In the genomic region with DNA sequence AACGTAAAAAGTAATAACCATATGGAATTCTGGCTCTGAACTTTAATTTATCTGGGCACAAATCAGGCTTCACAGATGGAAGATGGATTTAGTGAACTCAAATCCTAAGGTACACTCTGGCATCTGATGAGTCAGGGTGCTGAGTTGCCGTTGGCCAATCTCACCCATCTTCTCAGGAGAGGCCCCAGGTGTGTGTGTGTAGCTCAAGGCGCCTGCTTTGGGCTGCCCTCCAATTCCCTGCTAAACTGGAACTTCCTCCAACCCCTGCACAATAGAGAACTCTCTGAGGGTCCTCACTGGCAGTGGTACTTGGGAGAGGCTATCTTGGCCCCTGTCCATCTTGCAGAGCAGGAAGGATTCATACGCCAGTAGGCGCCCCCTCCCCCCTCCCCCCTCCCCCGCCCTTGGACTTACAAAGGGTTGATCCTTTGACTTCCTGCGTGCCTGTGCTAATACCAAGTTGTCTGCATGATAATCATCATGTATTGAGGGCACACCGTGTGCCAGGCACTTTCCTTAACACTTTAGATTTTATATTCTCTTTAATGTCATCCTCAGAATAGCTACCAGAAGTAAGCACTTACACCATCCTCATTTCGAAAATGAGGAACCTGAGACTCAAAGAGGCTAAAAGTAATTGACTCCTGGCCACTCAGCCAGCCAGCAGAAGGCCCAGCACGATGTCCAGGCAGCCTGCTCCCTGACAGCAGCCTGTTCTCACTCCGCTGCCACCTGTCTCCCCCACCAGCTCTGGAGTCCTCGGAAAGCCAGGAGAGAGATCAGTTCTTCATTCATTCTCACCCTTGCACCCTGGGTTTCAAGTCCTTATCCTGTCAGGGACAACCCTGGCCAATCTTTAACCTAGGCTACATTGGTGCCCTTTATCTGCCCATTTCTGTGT, we compare ENCODE assay signal across 20 cellular contexts.
DNase-seq lines count a peak whose midpoint lies in the region; ATAC-seq and TF ChIP-seq lines count a peak whose summit lies in the region.
"Had no signal": no experiment of that assay in that cellular context is flagged by ENCODE, and none has a peak within 500 bp of the region (broad histone marks: within the 10 kb centered on the region; RNA-seq: fewer than 3 reads in every experiment).

No MANE protein-coding gene starts in this region.

- H3K79me2 ChIP-seq in PC-9 (ENCODE audit: low read depth): no peaks in the 10 kb centered on the region
- H3K79me2 ChIP-seq: parathyroid adenoma had no signal

- DNase-seq in NCI-H1092 treated with DMSO at 0.1 percent for 48 hours (lab: John Stamatoyannopoulos, UW): peak; percentile 28
- no peak for DNase-seq in NCI-H1092 (lab: John Stamatoyannopoulos, UW)
- DNase-seq in iPS-NIHi11 (ENCODE audit: low spot score): peak; percentile 51
- DNase-seq in upper lobe of right lung: no peak
- no peak for DNase-seq in NCI-H69 (lab: John Stamatoyannopoulos, UW)
- DNase-seq in PC-9: no peak
- DNase-seq: activated CD4-positive, alpha-beta T cell treated with anti-CD3 and anti-CD28 coated beads, Interleukin-2, amount 10 ng/mL, durations not matched to agents 7 days and 5 days; activated naive CD4-positive, alpha-beta T cell treated with anti-CD3 and anti-CD28 coated beads, Interleukin-2, amount 10 ng/mL, durations not matched to agents 7 days and 5 days; DMS 273 treated with DMSO at 0.1 percent for 48 hours; left colon; NCI-H146; PC-3; SK-N-SH; small intestine; trophoblast cell had no signal

- H3K27ac ChIP-seq in angular gyrus (ENCODE audit: low read depth, low read length): peak overlapping the region; percentile 42
- peak overlapping the region; percentile 28 for H3K27ac ChIP-seq in upper lobe of right lung
- no peak overlapping the region for H3K27ac ChIP-seq in PC-9
- H3K27ac ChIP-seq: BLaER1, KMS-11, parathyroid adenoma had no signal

- no peaks in the 10 kb centered on the region for H3F3A ChIP-seq in PC-9 (ENCODE audit: insufficient read depth, low read depth)

- no peak overlapping the region for H3K4me2 ChIP-seq in PC-9
- H3K4me2 ChIP-seq: BLaER1, KMS-11, SK-N-SH had no signal

- peaks cover 11% of the 10 kb centered on the region for H3K4me1 ChIP-seq in upper lobe of right lung
- no peaks in the 10 kb centered on the region for H3K4me1 ChIP-seq in PC-9 (replicated peaks; ENCODE audit: insufficient read depth)
- H3K4me1 ChIP-seq: parathyroid adenoma had no signal

- H3K9me2 ChIP-seq in PC-9 (ENCODE audit: insufficient read depth): no peaks in the 10 kb centered on the region
- H3K9me2 ChIP-seq: SK-N-SH had no signal

- CTCF ChIA-PET in PC-9 (lab: Charles Lee): no interaction called here

- no TSS peak for BruUV-seq in PC-9 (replicated peaks; lab: Mats Ljungman, UMichigan)

- peaks cover 32% of the 10 kb centered on the region for H3K36me3 ChIP-seq in upper lobe of right lung
- no peaks in the 10 kb centered on the region; the same call in 1 of the 2 replicates for H3K36me3 ChIP-seq in PC-9 (ENCODE audit: low read depth)
- H3K36me3 ChIP-seq: BLaER1 had no signal

- H2AFZ ChIP-seq in PC-9: no peak overlapping the region
- H2AFZ ChIP-seq: parathyroid adenoma had no signal

- H4K20me1 ChIP-seq in PC-9 (ENCODE audit: insufficient read depth): no peaks in the 10 kb centered on the region
- H4K20me1 ChIP-seq: BLaER1 had no signal

- TF ChIP-seq CTCF in upper lobe of right lung (IDR thresholded peaks at IDR 0.05) (no peak), PC-9 (conservative IDR thresholded peaks at IDR 0.05) (no peak)

- H3K27me3 ChIP-seq in upper lobe of right lung (no peaks in the 10 kb centered on the region), PC-9 (ENCODE audit: insufficient read depth, low read depth) (no peaks in the 10 kb centered on the region)
- H3K27me3 ChIP-seq: BLaER1 had no signal

- ATAC-seq in upper lobe of right lung (no peak), HG03432 (IDR thresholded peaks at IDR 0.05; ENCODE audit: unreplicated experiment) (no peak)
- ATAC-seq: left colon, PC-3 had no signal

- H3K4me3 ChIP-seq in upper lobe of right lung (no peak overlapping the region), PC-9 (no peak overlapping the region)
- H3K4me3 ChIP-seq: BLaER1 had no signal

- H3K9me3 ChIP-seq in upper lobe of right lung: no peaks in the 10 kb centered on the region
- no peaks in the 10 kb centered on the region for H3K9me3 ChIP-seq in PC-9 (ENCODE audit: insufficient read depth, low read depth)
- H3K9me3 ChIP-seq: BLaER1, SK-N-SH had no signal

- intact Hi-C loops in upper lobe of right lung (cut with DNase I): no loop called here
- intact Hi-C loops in PC-9 (cut with micrococcal nuclease; ENCODE audit: unreplicated experiment): no loop called here

- POLR2A ChIA-PET in PC-9 (lab: Charles Lee; ENCODE audit: unreplicated experiment): interaction anchor here (0.6 to 0.8 kb wide), 2 partner anchors 74 to 1107 kb away, joined by 6 to 8 read pairs; no protein-coding TSS in a partner anchor

Comparison
In these comparisons a context has a peak if more than half of its experiments do, and no peak if none do; other contexts are left out.
1. DNase-seq: peak in NCI-H1092 treated with DMSO at 0.1 percent for 48 hours (single experiment) and iPS-NIHi11 (single experiment); none in NCI-H1092 (single experiment), upper lobe of right lung (single experiment), NCI-H69 (single experiment) and PC-9 (0 of 2).